ENCODE assay signal across 8 cellular contexts in genomic region chr11:66071326-66071870, GRCh38. TPM values are rescaled to one million over a fixed set of nuclear protein-coding genes. Genes with fewer than 3 reads are reported as not detected.
DNase-seq lines count a peak whose midpoint lies in the region; ATAC-seq and TF ChIP-seq lines count a peak whose summit lies in the region.

No MANE protein-coding gene starts in this region.

- intact Hi-C loops in psoas muscle (cut with DNase I) = no loop called here

- 28 to 37% (median 31%) methylated on average over 5 of the region's 5 CpGs for WGBS in psoas muscle, 3 donors

- H3K36me3 ChIP-seq in RWPE2 (ENCODE audit: low read depth) (peaks cover 50% of the 10 kb centered on the region), psoas muscle (ENCODE audit: insufficient read depth in 1 of 2, low read depth in 1 of 2) (peaks cover 9 to 49% of the 10 kb centered on the region in 2 donors)

- peak overlapping the region; percentile 91 for H3K27ac ChIP-seq in RWPE2 (ENCODE audit: poor library complexity, severe bottlenecking)
- H3K27ac ChIP-seq in epithelial cell of prostate = peak overlapping the region; percentile 78
- peak overlapping the region; percentile 81 for H3K27ac ChIP-seq in psoas muscle

- H3K27me3 ChIP-seq in RWPE2 (ENCODE audit: insufficient read depth, poor library complexity, severe bottlenecking) (no peaks in the 10 kb centered on the region), psoas muscle (ENCODE audit: insufficient read depth in 3 of 3, low read length in 2 of 3) (no peaks in the 10 kb centered on the region)

- no peak for ATAC-seq in RWPE2 (ENCODE audit: low read depth)
- no peak for ATAC-seq in psoas muscle
- ATAC-seq in HG02571 (IDR thresholded peaks at IDR 0.05; ENCODE audit: unreplicated experiment) = no peak
- ATAC-seq in GM21367 (IDR thresholded peaks at IDR 0.05; ENCODE audit: unreplicated experiment) = no peak

- peaks cover 7% of the 10 kb centered on the region for H3K4me1 ChIP-seq in RWPE2 (ENCODE audit: insufficient read depth, poor library complexity, severe bottlenecking)
- peaks cover 19% of the 10 kb centered on the region for H3K4me1 ChIP-seq in psoas muscle

- no peak for DNase-seq in GM12864 (ENCODE audit: low read depth)
- DNase-seq in RWPE2 (ENCODE audit: low spot score) = no peak
- no peak for DNase-seq in epithelial cell of prostate (ENCODE audit: low read depth, low spot score)
- no peak for DNase-seq in psoas muscle
- no peak for DNase-seq in NCI-H2107 treated with DMSO at 0.1 percent for 48 hours (lab: John Stamatoyannopoulos, UW; ENCODE audit: unreplicated experiment)
- no peak for DNase-seq in NCI-H1930 (lab: John Stamatoyannopoulos, UW)

- peak overlapping the region; percentile 56 for H3K4me3 ChIP-seq in GM12864 (ENCODE audit: low read depth, low read length)
- peak overlapping the region; percentile 100 for H3K4me3 ChIP-seq in RWPE2 (ENCODE audit: severe bottlenecking)
- H3K4me3 ChIP-seq in psoas muscle = peak overlapping the region; percentile 93

- TF ChIP-seq CTCF in GM12864 (IDR thresholded peaks at IDR 0.05; ENCODE audit: low read depth, low read length, missing control alignments) (no peak), RWPE2 (IDR thresholded peaks at IDR 0.05; ENCODE audit: poor library complexity, severe bottlenecking) (no peak), psoas muscle (IDR thresholded peaks at IDR 0.05) (no peak)

- H3K9me3 ChIP-seq in RWPE2 (ENCODE audit: severe bottlenecking) (no peaks in the 10 kb centered on the region), psoas muscle (no peaks in the 10 kb centered on the region)

RNA-seq across cellular contexts. Expression of gene PACS1, which starts 1.3 kb away (rescaled TPM):
- total RNA-seq in psoas muscle = 10 to 100 TPM; 16.3 to 27.8 (median 24.9) TPM
- polyA plus RNA-seq in psoas muscle = 10 to 100 TPM in 1 of 3 donors, 1 to 10 TPM in 2; 7.4 to 16.0 (median 9.0) TPM

RNA-seq across cellular contexts. Expression of gene SF3B2, which starts 19.2 kb away (rescaled TPM):
- 100 to 1,000 TPM in 1 of 4 donors, 10 to 100 TPM in 3; 62.8 to 114 (median 86.4) TPM for total RNA-seq in psoas muscle
- polyA plus RNA-seq in psoas muscle = 100 to 1,000 TPM in 2 of 3 donors, 10 to 100 TPM in 1; 66.2 to 135 (median 114) TPM

RNA-seq across cellular contexts. Expression of gene GAL3ST3, which starts 22.4 kb away (rescaled TPM):
- total RNA-seq in psoas muscle = under 1 TPM in 1 of 4 donors, not detected in 3; 0.36 TPM
- under 1 TPM in 1 of 3 donors, not detected in 2; 0.03 TPM for polyA plus RNA-seq in psoas muscle

RNA-seq across cellular contexts. Expression of gene CATSPER1, which starts 45.1 kb away (rescaled TPM):
- total RNA-seq in psoas muscle = not detected
- polyA plus RNA-seq in psoas muscle = under 1 TPM in 2 of 3 donors, not detected in 1; 0.01 to 0.55 TPM

RNA-seq across cellular contexts. Expression of gene CST6, which starts 59.6 kb away (rescaled TPM):
- under 1 TPM in 3 of 4 donors, not detected in 1; 0.40 to 0.93 (median 0.47) TPM for total RNA-seq in psoas muscle
- polyA plus RNA-seq in psoas muscle = 10 to 100 TPM in 1 of 3 donors, under 1 TPM in 1, not detected in 1; 0.13 to 18.7 TPM
